In the genomic region with DNA sequence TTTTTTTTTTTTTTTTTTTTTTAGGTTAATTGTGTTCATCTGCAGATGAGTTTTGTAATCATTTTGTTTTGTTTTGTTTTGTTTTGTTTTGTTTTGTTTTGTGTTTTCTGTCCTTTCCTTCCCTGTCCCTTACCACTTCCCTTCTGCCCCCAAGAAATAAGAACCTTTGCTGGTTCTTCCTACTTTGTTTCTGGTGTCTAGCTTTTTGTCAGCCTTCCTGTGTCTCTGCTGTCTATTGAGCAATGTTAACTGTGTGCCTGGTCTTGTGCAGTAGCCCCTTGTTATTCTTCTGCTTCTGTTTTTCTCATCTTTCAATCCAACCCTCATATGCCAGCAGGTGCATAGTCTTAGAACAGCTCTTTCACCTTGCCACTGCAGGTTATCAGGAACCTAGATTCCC, we compare ENCODE assay signal across 15 cellular contexts. TPM values are rescaled to one million over a fixed set of nuclear protein-coding genes. Genes with fewer than 3 reads are reported as not detected.
DNase-seq lines count a peak whose midpoint lies in the region; TF ChIP-seq lines count a peak whose summit lies in the region.
"Had no signal": no experiment of that assay in that cellular context is flagged by ENCODE, and none has a peak within 500 bp of the region (broad histone marks: within the 10 kb centered on the region; RNA-seq: fewer than 3 reads in every experiment).

No MANE protein-coding gene starts in this region.

- H3K4me3 Mint-ChIP-seq in CD14-positive monocyte, result peak overlapping the region in 1 of 2 donors; percentile 22
- no peak overlapping the region for H3K4me3 Mint-ChIP-seq in dendritic cell treated with granulocyte-macrophage colony-stimulating factor and Interleukin-4, amounts not matched to agents 40 ng/mL and 50 ng/mL, for 4 days
- H3K4me3 Mint-ChIP-seq: HFFc6, T-cell had no signal

- DNase-seq in AML-193 (lab: John Stamatoyannopoulos, UW) (peak; percentile 55 to 75), CD14-positive monocyte (ENCODE audit: low spot score) (no peak), NOMO-1 (lab: John Stamatoyannopoulos, UW; ENCODE audit: unreplicated experiment in 2 of 2) (peak; percentile 28 to 36), lower leg skin (ENCODE audit: low spot score in 2 of 2) (no peak), GM13976 (ENCODE audit: low spot score) (no peak), RKO (ENCODE audit: low spot score) (no peak)
- DNase-seq: HFFc6; NCI-H1048; NCI-H2227 treated with DMSO at 0.1 percent for 48 hours; NCI-H526; NK-92 treated with Interleukin-12 subunit alpha and Interleukin-12 subunit beta, amount 100 ng/mL, for 24 hours; Peyer's patch; SHP77 treated with DMSO at 0.1 percent for 48 hours; T-cell had no signal

- intact Hi-C loops in CD14-positive monocyte (cut with micrococcal nuclease) (no loop called here), lower leg skin (cut with DNase I; ENCODE audit: low total_unique reads) (no loop called here)
- intact Hi-C loops in dendritic cell treated with granulocyte-macrophage colony-stimulating factor and Interleukin-4, amounts not matched to agents 40 ng/mL and 50 ng/mL, for 4 days (cut with micrococcal nuclease), result no loop called here

- H3K9me3 Mint-ChIP-seq in CD14-positive monocyte, result peaks cover 0 to 2% (median 0%) of the 10 kb centered on the region in 7 donors
- no peaks in the 10 kb centered on the region for H3K9me3 Mint-ChIP-seq in dendritic cell treated with granulocyte-macrophage colony-stimulating factor and Interleukin-4, amounts not matched to agents 40 ng/mL and 50 ng/mL, for 4 days
- H3K9me3 Mint-ChIP-seq: HFFc6, T-cell had no signal

- no peak overlapping the region for H3K4me3 ChIP-seq in lower leg skin (ENCODE audit: low read depth, poor library complexity, severe bottlenecking)
- H3K4me3 ChIP-seq: Peyer's patch had no signal

- TF ChIP-seq CTCF in CD14-positive monocyte (IDR thresholded peaks at IDR 0.05) (no peak), lower leg skin (IDR thresholded peaks at IDR 0.05) (no peak), GM13976 (IDR thresholded peaks at IDR 0.05; ENCODE audit: borderline replicate concordance, control extremely low read depth, extremely low read depth, insufficient read depth, missing control alignments) (no peak)

- H3K27me3 Mint-ChIP-seq in CD14-positive monocyte (ENCODE audit: low read depth in 3 of 3), result no peaks in the 10 kb centered on the region
- H3K27me3 Mint-ChIP-seq in dendritic cell treated with granulocyte-macrophage colony-stimulating factor and Interleukin-4, amounts not matched to agents 40 ng/mL and 50 ng/mL, for 4 days, result no peaks in the 10 kb centered on the region
- H3K27me3 Mint-ChIP-seq: T-cell had no signal

- in situ Hi-C loops in GM13976 (cut with MboI; ENCODE audit: low sequenced_read_pairs, unreplicated experiment), result no loop called here

- H3K36me3 Mint-ChIP-seq in CD14-positive monocyte, result peaks cover 38 to 53% of the 10 kb centered on the region in 2 donors
- peaks cover 55% of the 10 kb centered on the region for H3K36me3 Mint-ChIP-seq in dendritic cell treated with granulocyte-macrophage colony-stimulating factor and Interleukin-4, amounts not matched to agents 40 ng/mL and 50 ng/mL, for 4 days (ENCODE audit: low read depth)

- no peak for TF ChIP-seq POLR2A in lower leg skin (IDR thresholded peaks at IDR 0.05)

- peaks cover 31% of the 10 kb centered on the region for H3K4me1 Mint-ChIP-seq in CD14-positive monocyte
- H3K4me1 Mint-ChIP-seq in dendritic cell treated with granulocyte-macrophage colony-stimulating factor and Interleukin-4, amounts not matched to agents 40 ng/mL and 50 ng/mL, for 4 days (ENCODE audit: low read depth), result peaks cover 12% of the 10 kb centered on the region

- peak overlapping the region; percentile 9 to 88 (median 61) for H3K27ac Mint-ChIP-seq in CD14-positive monocyte
- peak overlapping the region; percentile 12 for H3K27ac Mint-ChIP-seq in dendritic cell treated with granulocyte-macrophage colony-stimulating factor and Interleukin-4, amounts not matched to agents 40 ng/mL and 50 ng/mL, for 4 days
- H3K27ac Mint-ChIP-seq: HFFc6, T-cell had no signal

RNA-seq across cellular contexts. Expression of a gene that starts 46.0 kb away (rescaled TPM):
- polyA plus RNA-seq in CD14-positive monocyte, result 10 to 100 TPM; 61.8 to 63.6 TPM
- total RNA-seq in lower leg skin, result 10 to 100 TPM; 24.9 to 54.6 (median 30.9) TPM

Comparison
In these comparisons a context has a peak if more than half of its experiments do, and no peak if none do; other contexts are left out.
1. DNase-seq: peak in AML-193 (2 of 2) and NOMO-1 (2 of 2); none in CD14-positive monocyte (single experiment), lower leg skin (0 of 2), GM13976 (single experiment) and RKO (single experiment).